8 cellular contexts compared by ENCODE assay signal in genomic region chr7:128108641-128109423, GRCh38.
DNase-seq lines count a peak whose midpoint lies in the region; ATAC-seq and TF ChIP-seq lines count a peak whose summit lies in the region.

No MANE protein-coding gene starts in this region.

- peak overlapping the region; percentile 54 to 96 (median 91) for H3K27ac Mint-ChIP-seq in naive thymus-derived CD8-positive, alpha-beta T cell

- DNase-seq in activated effector memory CD4-positive, alpha-beta T cell treated with anti-CD3 and anti-CD28 coated beads, Interleukin-2, amount 50 U/mL, for 16 hours = peak; percentile 62
- DNase-seq in activated effector memory CD4-positive, alpha-beta T cell treated with Interleukin-2 at 50 U/mL for 16 hours = no peak
- peak; percentile 15 to 61 (median 57) for DNase-seq in Peyer's patch
- DNase-seq in naive thymus-derived CD8-positive, alpha-beta T cell = peak in 8 of 10 donors; percentile 6 to 81 (median 58)
- no peak for DNase-seq in NCI-H774 (lab: John Stamatoyannopoulos, UW)
- DNase-seq in NCI-H526 treated with DMSO at 0.1 percent for 48 hours (lab: John Stamatoyannopoulos, UW) = no peak
- DNase-seq in OCI-M2 (lab: John Stamatoyannopoulos, UW; ENCODE audit: unreplicated experiment) = no peak

- no peaks in the 10 kb centered on the region for H3K9me3 ChIP-seq in Peyer's patch

- H3K27me3 Mint-ChIP-seq in naive thymus-derived CD8-positive, alpha-beta T cell = no peaks in the 10 kb centered on the region

- no peak overlapping the region for H3K4me3 ChIP-seq in Peyer's patch

- no peaks in the 10 kb centered on the region for H3K9me3 Mint-ChIP-seq in naive thymus-derived CD8-positive, alpha-beta T cell

- no peak for TF ChIP-seq POLR2A in Peyer's patch (IDR thresholded peaks at IDR 0.05)

- H3K27me3 ChIP-seq in Peyer's patch = peaks cover 0 to 3% of the 10 kb centered on the region in 2 donors

- POLR2A ChIA-PET in naive thymus-derived CD8-positive, alpha-beta T cell (lab: Charles Lee) = interaction anchor here (1.5 to 3.3 kb wide), 3 partner anchors 10 to 49 kb away, joined by 4 to 18 read pairs (median 9); no protein-coding TSS in a partner anchor

- no peak for TF ChIP-seq CTCF in Peyer's patch (IDR thresholded peaks at IDR 0.05)

- H3K4me1 Mint-ChIP-seq in naive thymus-derived CD8-positive, alpha-beta T cell = peaks cover 43 to 85% (median 81%) of the 10 kb centered on the region in 4 donors

- H3K27ac ChIP-seq in Peyer's patch = peak overlapping the region in 3 of 4 donors; percentile 31 to 84 (median 76)

- peak; percentile 82 for ATAC-seq in HG02943 (IDR thresholded peaks at IDR 0.05; ENCODE audit: low read depth, unreplicated experiment)
- peak; percentile 79 to 84 for ATAC-seq in naive thymus-derived CD8-positive, alpha-beta T cell

- H3K4me1 ChIP-seq in Peyer's patch = peaks cover 0 to 43% (median 16%) of the 10 kb centered on the region in 4 donors

- H3K36me3 ChIP-seq in Peyer's patch = no peaks in the 10 kb centered on the region

- H3K36me3 Mint-ChIP-seq in naive thymus-derived CD8-positive, alpha-beta T cell = no peaks in the 10 kb centered on the region

- peak overlapping the region; percentile 58 to 90 (median 84) for H3K4me3 Mint-ChIP-seq in naive thymus-derived CD8-positive, alpha-beta T cell

Comparison
In these comparisons a context has a peak if more than half of its experiments do, and no peak if none do; other contexts are left out.
1. DNase-seq: peak in activated effector memory CD4-positive, alpha-beta T cell treated with anti-CD3 and anti-CD28 coated beads, Interleukin-2, amount 50 U/mL, for 16 hours (single experiment), Peyer's patch (3 of 3) and naive thymus-derived CD8-positive, alpha-beta T cell (8 of 10); none in activated effector memory CD4-positive, alpha-beta T cell treated with Interleukin-2 at 50 U/mL for 16 hours (single experiment), NCI-H774 (single experiment), NCI-H526 treated with DMSO at 0.1 percent for 48 hours (single experiment) and OCI-M2 (single experiment).